16 cellular contexts compared by ENCODE assay signal in the genomic region with DNA sequence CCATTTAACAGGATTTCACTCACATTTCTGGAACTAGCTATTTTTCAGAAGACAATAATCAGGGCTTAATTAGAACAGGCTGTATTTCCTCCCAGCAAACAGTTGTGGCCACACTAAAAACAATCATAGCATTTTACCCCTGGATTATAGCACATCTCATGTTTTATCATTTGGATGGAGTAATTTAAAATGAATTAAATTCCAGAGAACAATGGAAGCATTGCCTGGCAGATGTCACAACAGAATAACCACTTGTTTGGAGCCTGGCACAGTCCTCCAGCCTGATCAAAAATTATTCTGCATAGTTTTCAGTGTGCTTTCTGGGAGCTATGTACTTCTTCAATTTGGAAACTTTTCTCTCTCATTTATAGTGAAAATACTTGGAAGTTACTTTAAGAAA.
"Had no signal": no experiment of that assay in that cellular context is flagged by ENCODE, and none has a peak within 500 bp of the region (broad histone marks: within the 10 kb centered on the region; RNA-seq: fewer than 3 reads in every experiment).

No MANE protein-coding gene starts in this region.

- H3K79me2 ChIP-seq: parathyroid adenoma had no signal

- H3K4me3 ChIP-seq: thyroid gland, uterus had no signal

- H3K27ac Mint-ChIP-seq: activated T-helper 17 cell treated with anti-CD3 and anti-CD28 coated beads, Interleukin-2, amount 50 U/mL, for 72 hours; stimulated activated memory B cell treated with anti-CD40 and anti-IgM and Interleukin-4, amounts not matched to agents 10 μg/mL and 1 μg/mL and 100 μg/mL, for 72 hours; T-cell had no signal

- H3K9me3 Mint-ChIP-seq: activated T-helper 17 cell treated with anti-CD3 and anti-CD28 coated beads, Interleukin-2, amount 50 U/mL, for 72 hours; neural crest cell; stimulated activated memory B cell treated with anti-CD40 and anti-IgM and Interleukin-4, amounts not matched to agents 10 μg/mL and 1 μg/mL and 100 μg/mL, for 72 hours; T-cell had no signal

- DNase-seq: activated CD4-positive, alpha-beta T cell treated with anti-CD3 and anti-CD28 coated beads, Interleukin-2, amount 50 U/mL, for 4 hours; activated naive CD4-positive, alpha-beta T cell treated with Interleukin-2 at 50 U/mL for 16 hours; glutamatergic neuron; kidney glomerular epithelial cell; retina; T-cell; T-helper 9 cell; thyroid gland; uterus had no signal

- H3K27ac ChIP-seq: epithelial cell of prostate, parathyroid adenoma, thyroid gland had no signal

- H3K27me3 ChIP-seq: thyroid gland, uterus had no signal

- ATAC-seq: activated CD4-positive, CD25-positive, alpha-beta regulatory T cell treated with anti-CD3 and anti-CD28 coated beads, Interleukin-2, amount 50 U/mL, for 24 hours; activated T-helper 17 cell treated with anti-CD3 and anti-CD28 coated beads, Interleukin-2, amount 50 U/mL, for 72 hours; stimulated activated memory B cell treated with anti-CD40 and anti-IgM and Interleukin-4, amounts not matched to agents 10 μg/mL and 1 μg/mL and 100 μg/mL, for 72 hours; T-cell had no signal

- H2AFZ ChIP-seq: parathyroid adenoma had no signal

- H3K9ac ChIP-seq: parathyroid adenoma had no signal

- H3K36me3 Mint-ChIP-seq: stimulated activated memory B cell treated with anti-CD40 and anti-IgM and Interleukin-4, amounts not matched to agents 10 μg/mL and 1 μg/mL and 100 μg/mL, for 72 hours; T-cell had no signal

- FAIRE-seq: bronchial epithelial cell had no signal

- H3K36me3 ChIP-seq: thyroid gland, uterus had no signal

- H3K9me3 ChIP-seq: thyroid gland, uterus had no signal

- H3K4me3 Mint-ChIP-seq: activated T-helper 17 cell treated with anti-CD3 and anti-CD28 coated beads, Interleukin-2, amount 50 U/mL, for 72 hours; neural crest cell; stimulated activated memory B cell treated with anti-CD40 and anti-IgM and Interleukin-4, amounts not matched to agents 10 μg/mL and 1 μg/mL and 100 μg/mL, for 72 hours; T-cell had no signal
